Comparison of ENCODE assay signal across 1 cellular context in genomic region chr21:46246345-46246744, GRCh38.
TF ChIP-seq lines count a peak whose summit lies in the region.

No MANE protein-coding gene starts in this region.

TF ChIP-seq in H1, 55 proteins besides CTCF, POLR2A, EP300 and RAD21:
- TF ChIP-seq RBBP5 (IDR thresholded peaks at IDR 0.05; ENCODE audit: borderline replicate concordance, low read depth, low read length) (no peak), TAF1 (IDR thresholded peaks at IDR 0.05; ENCODE audit: low read depth, low read length) (no peak), GTF2F1 (IDR thresholded peaks at IDR 0.05; ENCODE audit: borderline replicate concordance, low read depth, low read length) (no peak), CEBPB (IDR thresholded peaks at IDR 0.05; ENCODE audit: low read depth, low read length) (no peak), SP1 (IDR thresholded peaks at IDR 0.05; ENCODE audit: low read depth, low read length) (no peak), POLR2AphosphoS5 (IDR thresholded peaks at IDR 0.05; ENCODE audit: low read depth, low read length) (no peak; the same call in 1 of the 2 replicates), NRF1 (IDR thresholded peaks at IDR 0.05; ENCODE audit: low read depth, low read length) (no peak), RXRA (IDR thresholded peaks at IDR 0.05; ENCODE audit: insufficient read depth, low read depth, low read length) (no peak), SP4 (IDR thresholded peaks at IDR 0.05; ENCODE audit: low read length) (no peak), EZH2 (IDR thresholded peaks at IDR 0.05; ENCODE audit: low read depth, low read length, severe bottlenecking) (no peak), BCL11A (IDR thresholded peaks at IDR 0.05; ENCODE audit: low read depth in 2 of 2, low read length in 2 of 2) (no peak), CHD1 (IDR thresholded peaks at IDR 0.05; ENCODE audit: low read depth, low read length) (no peak), CBX8 (IDR thresholded peaks at IDR 0.05; ENCODE audit: borderline replicate concordance, low read depth, low read length) (no peak), ZNF274 (IDR thresholded peaks at IDR 0.05; ENCODE audit: borderline replicate concordance, extremely low read depth, low read length) (no peak)
